12 cellular contexts compared by ENCODE assay signal in genomic region chr3:34015204-34016142, GRCh38.
DNase-seq lines count a peak whose midpoint lies in the region; ATAC-seq and TF ChIP-seq lines count a peak whose summit lies in the region.
"Had no signal": no experiment of that assay in that cellular context is flagged by ENCODE, and none has a peak within 500 bp of the region (broad histone marks: within the 10 kb centered on the region; RNA-seq: fewer than 3 reads in every experiment).

No MANE protein-coding gene starts in this region.

- DNase-seq in SK-N-SH (no peak), LNCaP clone FGC (ENCODE audit: low read depth) (no peak), brain microvascular endothelial cell (no peak), progenitor cell of endocrine pancreas (ENCODE audit: low spot score, unreplicated experiment) (no peak), amygdala (lab: John Stamatoyannopoulos, UW) (no peak), KG1 (lab: John Stamatoyannopoulos, UW) (no peak)
- no peak for DNase-seq in stimulated activated CD4-positive, alpha-beta T cell treated with anti-CD3 and anti-CD28 coated beads, Interleukin-4, amount 100 ng/mL, for 24 hours
- DNase-seq: left ventricle myocardium superior, NCI-H1417, sigmoid colon, SJCRH30 had no signal

- H3K9ac ChIP-seq in SK-N-SH: no peak overlapping the region

- H3K27ac ChIP-seq in SK-N-SH (ENCODE audit: low read depth in 2 of 2, low read length in 1 of 2): no peak overlapping the region
- no peak overlapping the region for H3K27ac ChIP-seq in brain microvascular endothelial cell
- H3K27ac ChIP-seq: sigmoid colon, SJCRH30 had no signal

- no peak overlapping the region for H3K4me2 ChIP-seq in SK-N-SH

- CTCF ChIA-PET in SK-N-SH (lab: Yijun Ruan, JAX): interaction anchor here (0.6 to 2.8 kb wide), 8 partner anchors 9 to 132 kb away, joined by 3 to 7 read pairs (median 4); no protein-coding TSS in a partner anchor

- peak; percentile 36 for TF ChIP-seq RAD21 in SK-N-SH (IDR thresholded peaks at IDR 0.05; ENCODE audit: low read length)

- 84% methylated on average over 9 of the region's 9 CpGs for WGBS in SK-N-SH (ENCODE audit: low lambda C conversion rate)

- H3K9me3 Mint-ChIP-seq in progenitor cell of endocrine pancreas (ENCODE audit: low read depth): no peaks in the 10 kb centered on the region

- peaks cover 14% of the 10 kb centered on the region for H3K4me1 Mint-ChIP-seq in progenitor cell of endocrine pancreas (ENCODE audit: low read depth)

- H3K9me3 ChIP-seq in SK-N-SH: no peaks in the 10 kb centered on the region
- H3K9me3 ChIP-seq: sigmoid colon, SJCRH30 had no signal

- H2AFZ ChIP-seq in SK-N-SH (ENCODE audit: low read depth): no peak overlapping the region

- H3K79me2 ChIP-seq in SK-N-SH (ENCODE audit: insufficient read depth): no peaks in the 10 kb centered on the region

- H3K4me3 ChIP-seq in SK-N-SH (ENCODE audit: low read depth in 2 of 2, low read length in 1 of 2) (no peak overlapping the region), LNCaP clone FGC (ENCODE audit: low read depth, low read length) (no peak overlapping the region), brain microvascular endothelial cell (ENCODE audit: low read depth, low read length) (no peak overlapping the region)
- H3K4me3 ChIP-seq: sigmoid colon, SJCRH30 had no signal

- no peak for TF ChIP-seq EP300 in SK-N-SH (IDR thresholded peaks at IDR 0.05; ENCODE audit: borderline replicate concordance in 1 of 2, low read depth in 1 of 2, low read length in 1 of 2)

- peaks cover 19% of the 10 kb centered on the region for H3F3A ChIP-seq in SK-N-SH (replicated peaks; ENCODE audit: insufficient read depth)

- no peak overlapping the region for H3K4me3 Mint-ChIP-seq in progenitor cell of endocrine pancreas (ENCODE audit: low read depth)

- H3K36me3 Mint-ChIP-seq in progenitor cell of endocrine pancreas (ENCODE audit: insufficient read depth): no peaks in the 10 kb centered on the region

- H3K27me3 ChIP-seq in SK-N-SH (ENCODE audit: insufficient read depth) (no peaks in the 10 kb centered on the region), brain microvascular endothelial cell (replicated peaks) (no peaks in the 10 kb centered on the region)
- H3K27me3 ChIP-seq: sigmoid colon, SJCRH30 had no signal

- no peak for ATAC-seq in SK-N-SH treated with all-trans-retinoic acid at 6 μM for 48 hours
- ATAC-seq: left ventricle myocardium superior had no signal

- no peaks in the 10 kb centered on the region for H3K9me2 ChIP-seq in SK-N-SH

- in situ Hi-C loops in brain microvascular endothelial cell (cut with HindIII; ENCODE audit: low pct_ligation_motif_present, low sequenced_read_pairs): no loop called here

- no peaks in the 10 kb centered on the region for H3K36me3 ChIP-seq in SK-N-SH (replicated peaks in 1 of 2; ENCODE audit: control insufficient read depth in 1 of 2, insufficient read depth in 2 of 2, low read length in 1 of 2)
- H3K36me3 ChIP-seq in brain microvascular endothelial cell (replicated peaks): no peaks in the 10 kb centered on the region
- H3K36me3 ChIP-seq: sigmoid colon, SJCRH30 had no signal

- TF ChIP-seq CTCF in SK-N-SH (IDR thresholded peaks at IDR 0.05) (peak; percentile 37), LNCaP clone FGC (IDR thresholded peaks at IDR 0.05; ENCODE audit: control insufficient read depth, extremely low read depth, insufficient read depth) (peak; percentile 22; the same call in 1 of the 2 replicates), brain microvascular endothelial cell (IDR thresholded peaks at IDR 0.05; ENCODE audit: low read depth, low read length, missing control alignments) (peak; percentile 65), progenitor cell of endocrine pancreas (IDR thresholded peaks at IDR 0.05; ENCODE audit: unreplicated experiment) (peak; percentile 33)

- H3K4me1 ChIP-seq in SK-N-SH (ENCODE audit: control insufficient read depth in 1 of 2, insufficient read depth in 2 of 2, low read depth in 1 of 2, low read length in 1 of 2): peaks cover 0 to 28% of the 10 kb centered on the region in 2 experiments; a peak in 3 of 4 replicates

- POLR2A ChIA-PET in SK-N-SH (lab: Yijun Ruan, JAX): no interaction called here

- peaks cover 48% of the 10 kb centered on the region for H3K27me3 Mint-ChIP-seq in progenitor cell of endocrine pancreas

- H3K27ac Mint-ChIP-seq in progenitor cell of endocrine pancreas: no peak overlapping the region

- H4K20me1 ChIP-seq in SK-N-SH (ENCODE audit: insufficient read depth): no peaks in the 10 kb centered on the region

TF ChIP-seq in SK-N-SH, 30 proteins besides CTCF, POLR2A, EP300 and RAD21:
- TF ChIP-seq NRF1 (IDR thresholded peaks at IDR 0.05; ENCODE audit: low read depth, low read length): no peak
- TF ChIP-seq RCOR1 (IDR thresholded peaks at IDR 0.05; ENCODE audit: low read length): no peak
- no peak for TF ChIP-seq SIN3A (IDR thresholded peaks at IDR 0.05; ENCODE audit: borderline replicate concordance, low read depth, low read length)
- no peak for TF ChIP-seq FOSL2 (IDR thresholded peaks at IDR 0.05; ENCODE audit: borderline replicate concordance, low read depth)
TF ChIP-seq in SK-N-SH: peak in this region for 0.

TF ChIP-seq in SK-N-SH treated with all-trans-retinoic acid at 6 μM for 48 hours, 23 proteins besides CTCF, POLR2A, EP300 and RAD21 (continues in another document):
- TF ChIP-seq CSRNP3 (CRISPR knock-in tag; IDR thresholded peaks at IDR 0.05) (no peak), ZC3H10 (CRISPR knock-in tag; IDR thresholded peaks at IDR 0.05) (no peak), ZNF565 (CRISPR knock-in tag; conservative IDR thresholded peaks at IDR 0.05; ENCODE audit: low read depth) (no peak), OSR1 (CRISPR knock-in tag; IDR thresholded peaks at IDR 0.05) (no peak)
- TF ChIP-seq, protein P1, sequence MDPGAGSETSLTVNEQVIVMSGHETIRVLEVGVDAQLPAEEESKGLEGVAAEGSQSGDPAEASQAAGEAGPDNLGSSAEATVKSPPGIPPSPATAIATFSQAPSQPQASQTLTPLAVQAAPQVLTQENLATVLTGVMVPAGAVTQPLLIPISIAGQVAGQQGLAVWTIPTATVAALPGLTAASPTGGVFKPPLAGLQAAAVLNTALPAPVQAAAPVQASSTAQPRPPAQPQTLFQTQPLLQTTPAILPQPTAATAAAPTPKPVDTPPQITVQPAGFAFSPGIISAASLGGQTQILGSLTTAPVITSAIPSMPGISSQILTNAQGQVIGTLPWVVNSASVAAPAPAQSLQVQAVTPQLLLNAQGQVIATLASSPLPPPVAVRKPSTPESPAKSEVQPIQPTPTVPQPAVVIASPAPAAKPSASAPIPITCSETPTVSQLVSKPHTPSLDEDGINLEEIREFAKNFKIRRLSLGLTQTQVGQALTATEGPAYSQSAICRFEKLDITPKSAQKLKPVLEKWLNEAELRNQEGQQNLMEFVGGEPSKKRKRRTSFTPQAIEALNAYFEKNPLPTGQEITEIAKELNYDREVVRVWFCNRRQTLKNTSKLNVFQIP (CRISPR knock-in tag; IDR thresholded peaks at IDR 0.05; ENCODE audit: borderline replicate concordance, low read depth): no peak
- TF ChIP-seq, protein P2, sequence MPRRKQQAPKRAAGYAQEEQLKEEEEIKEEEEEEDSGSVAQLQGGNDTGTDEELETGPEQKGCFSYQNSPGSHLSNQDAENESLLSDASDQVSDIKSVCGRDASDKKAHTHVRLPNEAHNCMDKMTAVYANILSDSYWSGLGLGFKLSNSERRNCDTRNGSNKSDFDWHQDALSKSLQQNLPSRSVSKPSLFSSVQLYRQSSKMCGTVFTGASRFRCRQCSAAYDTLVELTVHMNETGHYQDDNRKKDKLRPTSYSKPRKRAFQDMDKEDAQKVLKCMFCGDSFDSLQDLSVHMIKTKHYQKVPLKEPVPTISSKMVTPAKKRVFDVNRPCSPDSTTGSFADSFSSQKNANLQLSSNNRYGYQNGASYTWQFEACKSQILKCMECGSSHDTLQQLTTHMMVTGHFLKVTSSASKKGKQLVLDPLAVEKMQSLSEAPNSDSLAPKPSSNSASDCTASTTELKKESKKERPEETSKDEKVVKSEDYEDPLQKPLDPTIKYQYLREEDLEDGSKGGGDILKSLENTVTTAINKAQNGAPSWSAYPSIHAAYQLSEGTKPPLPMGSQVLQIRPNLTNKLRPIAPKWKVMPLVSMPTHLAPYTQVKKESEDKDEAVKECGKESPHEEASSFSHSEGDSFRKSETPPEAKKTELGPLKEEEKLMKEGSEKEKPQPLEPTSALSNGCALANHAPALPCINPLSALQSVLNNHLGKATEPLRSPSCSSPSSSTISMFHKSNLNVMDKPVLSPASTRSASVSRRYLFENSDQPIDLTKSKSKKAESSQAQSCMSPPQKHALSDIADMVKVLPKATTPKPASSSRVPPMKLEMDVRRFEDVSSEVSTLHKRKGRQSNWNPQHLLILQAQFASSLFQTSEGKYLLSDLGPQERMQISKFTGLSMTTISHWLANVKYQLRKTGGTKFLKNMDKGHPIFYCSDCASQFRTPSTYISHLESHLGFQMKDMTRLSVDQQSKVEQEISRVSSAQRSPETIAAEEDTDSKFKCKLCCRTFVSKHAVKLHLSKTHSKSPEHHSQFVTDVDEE (CRISPR knock-in tag; IDR thresholded peaks at IDR 0.05): no peak
- TF ChIP-seq, protein P3, sequence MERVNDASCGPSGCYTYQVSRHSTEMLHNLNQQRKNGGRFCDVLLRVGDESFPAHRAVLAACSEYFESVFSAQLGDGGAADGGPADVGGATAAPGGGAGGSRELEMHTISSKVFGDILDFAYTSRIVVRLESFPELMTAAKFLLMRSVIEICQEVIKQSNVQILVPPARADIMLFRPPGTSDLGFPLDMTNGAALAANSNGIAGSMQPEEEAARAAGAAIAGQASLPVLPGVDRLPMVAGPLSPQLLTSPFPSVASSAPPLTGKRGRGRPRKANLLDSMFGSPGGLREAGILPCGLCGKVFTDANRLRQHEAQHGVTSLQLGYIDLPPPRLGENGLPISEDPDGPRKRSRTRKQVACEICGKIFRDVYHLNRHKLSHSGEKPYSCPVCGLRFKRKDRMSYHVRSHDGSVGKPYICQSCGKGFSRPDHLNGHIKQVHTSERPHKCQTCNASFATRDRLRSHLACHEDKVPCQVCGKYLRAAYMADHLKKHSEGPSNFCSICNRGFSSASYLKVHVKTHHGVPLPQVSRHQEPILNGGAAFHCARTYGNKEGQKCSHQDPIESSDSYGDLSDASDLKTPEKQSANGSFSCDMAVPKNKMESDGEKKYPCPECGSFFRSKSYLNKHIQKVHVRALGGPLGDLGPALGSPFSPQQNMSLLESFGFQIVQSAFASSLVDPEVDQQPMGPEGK (CRISPR knock-in tag; IDR thresholded peaks at IDR 0.05; ENCODE audit: borderline replicate concordance): no peak
